ENCODE assay signal across 9 cellular contexts in genomic region chr6:85460154-85460950, GRCh38. TPM values are rescaled to one million over a fixed set of nuclear protein-coding genes. Genes with fewer than 3 reads are reported as not detected.
A peak's percentile ranks its signal among the peaks of the same experiment; 100 is the strongest.
DNase-seq lines count a peak whose midpoint lies in the region; TF ChIP-seq lines count a peak whose summit lies in the region.
"Had no signal": no experiment of that assay in that cellular context is flagged by ENCODE, and none has a peak within 500 bp of the region (broad histone marks: within the 10 kb centered on the region; RNA-seq: fewer than 3 reads in every experiment).

No MANE protein-coding gene starts in this region.

- peaks cover 15% of the 10 kb centered on the region for H3K36me3 Mint-ChIP-seq in T-helper 2 cell treated with Interferon-gamma antibody and Interleukin-4, amounts not matched to agents 5 μg/mL and 100 μg/mL, for 36 hours (ENCODE audit: low read depth)
- H3K36me3 Mint-ChIP-seq in nephron progenitor cell (ENCODE audit: low read depth) = no peaks in the 10 kb centered on the region

- no peak overlapping the region for H2AFZ ChIP-seq in fibroblast of lung (ENCODE audit: low read length)

- peak overlapping the region; percentile 76 for H3K4me3 Mint-ChIP-seq in T-helper 2 cell treated with Interferon-gamma antibody and Interleukin-4, amounts not matched to agents 5 μg/mL and 100 μg/mL, for 36 hours
- no peak overlapping the region for H3K4me3 Mint-ChIP-seq in nephron progenitor cell

- no peak overlapping the region for H3K4me2 ChIP-seq in fibroblast of lung (ENCODE audit: extremely low read depth, insufficient read depth, low read length)

- POLR2A ChIA-PET in RWPE1 (lab: Yijun Ruan, JAX; ENCODE audit: low non-redundant PET) = no interaction called here

- no peaks in the 10 kb centered on the region for H3K9me3 Mint-ChIP-seq in T-helper 2 cell treated with Interferon-gamma antibody and Interleukin-4, amounts not matched to agents 5 μg/mL and 100 μg/mL, for 36 hours
- H3K9me3 Mint-ChIP-seq in nephron progenitor cell = no peaks in the 10 kb centered on the region

- peak overlapping the region; percentile 86 for H3K27ac Mint-ChIP-seq in T-helper 2 cell treated with Interferon-gamma antibody and Interleukin-4, amounts not matched to agents 5 μg/mL and 100 μg/mL, for 36 hours
- no peak overlapping the region for H3K27ac Mint-ChIP-seq in nephron progenitor cell

- CTCF ChIA-PET in RWPE1 (lab: Yijun Ruan, JAX) = no interaction called here

- H3K36me3 ChIP-seq in fibroblast of lung (ENCODE audit: control insufficient read depth, insufficient read depth, low read length) (no peaks in the 10 kb centered on the region), stomach smooth muscle (ENCODE audit: control insufficient read depth in 2 of 2, insufficient read depth in 2 of 2, low read length in 2 of 2) (no peaks in the 10 kb centered on the region)

- H3K4me1 ChIP-seq in fibroblast of lung (ENCODE audit: control insufficient read depth, extremely low read depth, insufficient read depth, low read length) (peaks cover 60% of the 10 kb centered on the region), stomach smooth muscle (ENCODE audit: control insufficient read depth, insufficient read depth, low read length) (peaks cover 46% of the 10 kb centered on the region)

- peaks cover 66% of the 10 kb centered on the region for H3K79me2 ChIP-seq in fibroblast of lung (ENCODE audit: control insufficient read depth, insufficient read depth, low read length)

- H3K4me3 ChIP-seq in fibroblast of lung (replicated peaks in 1 of 4; ENCODE audit: control extremely low read depth in 1 of 4, insufficient read depth in 1 of 4, low read depth in 3 of 4, low read length in 4 of 4) (no peak overlapping the region), stomach smooth muscle (ENCODE audit: low read length in 2 of 2) (peak overlapping the region in 1 of 2 donors; percentile 15)

- TF ChIP-seq CTCF in RWPE1 (conservative IDR thresholded peaks at IDR 0.05; ENCODE audit: low read depth) (no peak), fibroblast of lung (conservative IDR thresholded peaks at IDR 0.05 in 1 of 2, IDR thresholded peaks at IDR 0.05 in 1 of 2; ENCODE audit: low read depth in 1 of 2, low read length in 2 of 2) (no peak), nephron progenitor cell (IDR thresholded peaks at IDR 0.05) (no peak)

- no peak for DNase-seq in T-helper 2 cell treated with Interferon-gamma antibody and Interleukin-4, amounts not matched to agents 5 μg/mL and 100 μg/mL, for 36 hours (ENCODE audit: low spot score)
- DNase-seq in T-helper 2 cell (no peak), RWPE1 (ENCODE audit: low spot score) (no peak), fibroblast of lung (ENCODE audit: low read depth in 2 of 2) (no peak), NCI-H1105 (lab: John Stamatoyannopoulos, UW) (no peak), NCI-H774 (lab: John Stamatoyannopoulos, UW) (no peak), nephron progenitor cell (no peak)

- H3K27ac ChIP-seq in RWPE1 = peak overlapping the region; percentile 50; the same call in 1 of the 2 replicates
- H3K27ac ChIP-seq in fibroblast of lung (ENCODE audit: insufficient read depth, low read length) = peak overlapping the region; percentile 30
- peak overlapping the region; percentile 18 for H3K27ac ChIP-seq in stomach smooth muscle (ENCODE audit: low read length)
- H3K27ac ChIP-seq: HL-60 had no signal

- H3K4me1 Mint-ChIP-seq in T-helper 2 cell treated with Interferon-gamma antibody and Interleukin-4, amounts not matched to agents 5 μg/mL and 100 μg/mL, for 36 hours (ENCODE audit: low read depth) = peaks cover 89% of the 10 kb centered on the region
- no peaks in the 10 kb centered on the region for H3K4me1 Mint-ChIP-seq in nephron progenitor cell

- no peaks in the 10 kb centered on the region for H3K27me3 Mint-ChIP-seq in T-helper 2 cell treated with Interferon-gamma antibody and Interleukin-4, amounts not matched to agents 5 μg/mL and 100 μg/mL, for 36 hours (ENCODE audit: low read depth)
- H3K27me3 Mint-ChIP-seq in nephron progenitor cell (ENCODE audit: low read depth, poor library complexity) = peaks cover 31% of the 10 kb centered on the region

- H3K9ac ChIP-seq in fibroblast of lung (ENCODE audit: insufficient read depth, low read length) (no peak overlapping the region), stomach smooth muscle (ENCODE audit: low read length in 2 of 2) (no peak overlapping the region)

- H3K9me3 ChIP-seq in fibroblast of lung (ENCODE audit: control insufficient read depth, insufficient read depth, low read depth, low read length) (no peaks in the 10 kb centered on the region), stomach smooth muscle (ENCODE audit: control insufficient read depth in 2 of 2, low read length in 2 of 2) (no peaks in the 10 kb centered on the region)

- no peaks in the 10 kb centered on the region for H4K20me1 ChIP-seq in fibroblast of lung (ENCODE audit: control insufficient read depth, extremely low read depth, insufficient read depth, low read length)

- no peaks in the 10 kb centered on the region for H3K27me3 ChIP-seq in fibroblast of lung (ENCODE audit: control insufficient read depth, insufficient read depth, low read length)
- no peaks in the 10 kb centered on the region for H3K27me3 ChIP-seq in stomach smooth muscle (ENCODE audit: control insufficient read depth in 1 of 2, insufficient read depth in 2 of 2, low read length in 2 of 2)

RNA-seq across cellular contexts. Expression of gene NT5E, which starts 10.5 kb away (rescaled TPM):
- total RNA-seq in fibroblast of lung = 111 and 257 TPM in 2 replicates
- polyA plus RNA-seq in fibroblast of lung = 217 and 324 TPM in 2 replicates
- 125 and 203 TPM in 2 replicates for polyA plus RNA-seq in fibroblast of lung (2012)
- polyA minus RNA-seq in fibroblast of lung (ENCODE audit: low replicate concordance) = 43.7 and 113 TPM in 2 replicates
